Comparison of ENCODE assay signal across 20 cellular contexts in genomic region chr2:215997219-215997618, GRCh38. TPM values are rescaled to one million over a fixed set of nuclear protein-coding genes. Genes with fewer than 3 reads are reported as not detected.
DNase-seq lines count a peak whose midpoint lies in the region; ATAC-seq, FAIRE-seq and TF ChIP-seq lines count a peak whose summit lies in the region.
"Had no signal": no experiment of that assay in that cellular context is flagged by ENCODE, and none has a peak within 500 bp of the region (broad histone marks: within the 10 kb centered on the region; RNA-seq: fewer than 3 reads in every experiment).

No MANE protein-coding gene starts in this region.

- H4K20me1 ChIP-seq in BLaER1 treated with 17β-estradiol and CSF1 and Interleukin-3, amounts not matched to agents 10 nM and 100 nM: peaks cover 0 to 9% (median 0%) of the 10 kb centered on the region in 11 experiments; a peak in 1 of 22 replicates
- no peaks in the 10 kb centered on the region for H4K20me1 ChIP-seq in Loucy (ENCODE audit: insufficient read depth, low read length, poor library complexity, severe bottlenecking)
- H4K20me1 ChIP-seq in K562 (replicated peaks; ENCODE audit: control insufficient read depth, insufficient read depth, low read length): no peaks in the 10 kb centered on the region

- intact Hi-C loops in activated CD8-positive, alpha-beta T cell treated with anti-CD3 and anti-CD28 coated beads for 36 hours (cut with micrococcal nuclease): no loop called here
- intact Hi-C loops in K562 (cut with micrococcal nuclease) (no loop called here), A673 (cut with micrococcal nuclease; ENCODE audit: unreplicated experiment) (no loop called here)

- TF ChIP-seq RAD21 in K562 (CRISPR knock-in tag; conservative IDR thresholded peaks at IDR 0.05 in 1 of 2, IDR thresholded peaks at IDR 0.05 in 1 of 2): no peak

- H3K36me3 Mint-ChIP-seq in activated CD8-positive, alpha-beta T cell treated with anti-CD3 and anti-CD28 coated beads, Interleukin-2, amount 10 ng/mL, durations not matched to agents 7 days and 5 days (ENCODE audit: low read depth): peaks cover 32% of the 10 kb centered on the region
- H3K36me3 Mint-ChIP-seq in activated CD8-positive, alpha-beta T cell treated with anti-CD3 and anti-CD28 coated beads for 36 hours (ENCODE audit: low read depth): peaks cover 33% of the 10 kb centered on the region

- no peak overlapping the region for H3K9ac ChIP-seq in BLaER1 treated with 17β-estradiol and CSF1 and Interleukin-3, amounts not matched to agents 10 nM and 100 nM
- H3K9ac ChIP-seq in Loucy (ENCODE audit: low read depth, low read length, poor library complexity, severe bottlenecking) (no peak overlapping the region), K562 (ENCODE audit: insufficient read depth in 1 of 2, low read depth in 2 of 2, low read length in 2 of 2) (no peak overlapping the region), neuronal stem cell (ENCODE audit: low read depth, low read length, poor library complexity) (no peak overlapping the region)

- no peak overlapping the region for H2BK120ac ChIP-seq in neuronal stem cell (ENCODE audit: low read depth, low read length)

- peak overlapping the region; percentile 5 for H3K27ac Mint-ChIP-seq in activated CD8-positive, alpha-beta T cell treated with anti-CD3 and anti-CD28 coated beads, Interleukin-2, amount 10 ng/mL, durations not matched to agents 7 days and 5 days
- H3K27ac Mint-ChIP-seq in activated CD8-positive, alpha-beta T cell treated with anti-CD3 and anti-CD28 coated beads for 36 hours: no peak overlapping the region
- H3K27ac Mint-ChIP-seq: HFFc6 had no signal

- ATAC-seq in activated CD8-positive, alpha-beta T cell treated with anti-CD3 and anti-CD28 coated beads, Interleukin-2, amount 10 ng/mL, durations not matched to agents 7 days and 5 days: no peak
- no peak for ATAC-seq in activated CD8-positive, alpha-beta T cell treated with anti-CD3 and anti-CD28 coated beads for 36 hours
- no peak for ATAC-seq in K562

- H2AFZ ChIP-seq in Loucy (ENCODE audit: low read length) (no peak overlapping the region), K562 (ENCODE audit: low read depth, low read length) (no peak overlapping the region), neuronal stem cell (ENCODE audit: low read length) (no peak overlapping the region)

- peaks cover 0 to 4% (median 0%) of the 10 kb centered on the region in 11 experiments; a peak in 1 of 22 replicates for H3K9me3 ChIP-seq in BLaER1 treated with 17β-estradiol and CSF1 and Interleukin-3, amounts not matched to agents 10 nM and 100 nM (replicated peaks in 1 of 11)
- H3K9me3 ChIP-seq in Loucy (ENCODE audit: insufficient read depth, low read depth, low read length): no peaks in the 10 kb centered on the region
- no peaks in the 10 kb centered on the region for H3K9me3 ChIP-seq in K562 (replicated peaks; ENCODE audit: control insufficient read depth, insufficient read depth, low read depth, low read length)
- H3K9me3 ChIP-seq in neuronal stem cell (replicated peaks in 1 of 2; ENCODE audit: control insufficient read depth in 2 of 2, insufficient read depth in 1 of 2, low read depth in 1 of 2, low read length in 2 of 2): no peaks in the 10 kb centered on the region
- H3K9me3 ChIP-seq in A673 (ENCODE audit: low read depth, low read length, poor library complexity, severe bottlenecking): no peaks in the 10 kb centered on the region
- H3K9me3 ChIP-seq: Caco-2 had no signal

- no peak for TF ChIP-seq CTCF in activated CD8-positive, alpha-beta T cell treated with anti-CD3 and anti-CD28 coated beads for 36 hours (IDR thresholded peaks at IDR 0.05)
- no peak for TF ChIP-seq CTCF in Loucy (conservative IDR thresholded peaks at IDR 0.05; ENCODE audit: low read length)
- no peak for TF ChIP-seq CTCF in K562 (IDR thresholded peaks at IDR 0.05 in 2 of 3, conservative IDR thresholded peaks at IDR 0.05 in 1 of 3; ENCODE audit: insufficient read depth in 2 of 3, low read depth in 1 of 3, low read length in 3 of 3)
- TF ChIP-seq CTCF in A673 (conservative IDR thresholded peaks at IDR 0.05; ENCODE audit: low read depth, low read length): no peak

- no TSS peak for BruUV-seq in K562 (replicated peaks; lab: Mats Ljungman, UMichigan)
- BruUV-seq in A673 (replicated peaks; lab: Mats Ljungman, UMichigan): no TSS peak

- H3K4me1 Mint-ChIP-seq in activated CD8-positive, alpha-beta T cell treated with anti-CD3 and anti-CD28 coated beads, Interleukin-2, amount 10 ng/mL, durations not matched to agents 7 days and 5 days (ENCODE audit: low read depth): peaks cover 9% of the 10 kb centered on the region
- peaks cover 5% of the 10 kb centered on the region for H3K4me1 Mint-ChIP-seq in activated CD8-positive, alpha-beta T cell treated with anti-CD3 and anti-CD28 coated beads for 36 hours (ENCODE audit: low read depth)

- no peak overlapping the region for H2BK12ac ChIP-seq in neuronal stem cell (ENCODE audit: low read length)

- peak overlapping the region in 3 of 11 experiments; percentile 8 to 33 (median 29); a peak in 3 of 22 replicates for H3K27ac ChIP-seq in BLaER1 treated with 17β-estradiol and CSF1 and Interleukin-3, amounts not matched to agents 10 nM and 100 nM
- H3K27ac ChIP-seq in K562 (ENCODE audit: extremely low read depth, low read depth, low read length): no peak overlapping the region
- no peak overlapping the region for H3K27ac ChIP-seq in neuronal stem cell (replicated peaks; ENCODE audit: low read length)
- no peak overlapping the region for H3K27ac ChIP-seq in A673 (ENCODE audit: low read depth, low read length, poor library complexity, severe bottlenecking)

- H3F3A ChIP-seq in Loucy (ENCODE audit: low read depth): no peaks in the 10 kb centered on the region

- peaks cover 23 to 44% (median 40%) of the 10 kb centered on the region in 10 experiments for H3K4me1 ChIP-seq in BLaER1 treated with 17β-estradiol and CSF1 and Interleukin-3, amounts not matched to agents 10 nM and 100 nM
- H3K4me1 ChIP-seq in Loucy (ENCODE audit: insufficient read depth, low read length, poor library complexity, severe bottlenecking): peaks cover 46% of the 10 kb centered on the region
- H3K4me1 ChIP-seq in K562 (replicated peaks in 1 of 2; ENCODE audit: control insufficient read depth in 2 of 2, insufficient read depth in 2 of 2, low read length in 2 of 2): peaks cover 7 to 10% of the 10 kb centered on the region in 2 experiments; a peak in 3 of 5 replicates
- peaks cover 0 to 7% of the 10 kb centered on the region in 2 donors for H3K4me1 ChIP-seq in neuronal stem cell (ENCODE audit: control insufficient read depth in 2 of 2, insufficient read depth in 1 of 2, low read depth in 1 of 2, low read length in 2 of 2)
- no peaks in the 10 kb centered on the region for H3K4me1 ChIP-seq in A673 (ENCODE audit: insufficient read depth, low read length, poor library complexity, severe bottlenecking)
- H3K4me1 ChIP-seq: Caco-2 had no signal

- no peaks in the 10 kb centered on the region for H3K9me2 ChIP-seq in Loucy (replicated peaks; ENCODE audit: low read depth, low read length)

- H3K23ac ChIP-seq in neuronal stem cell (ENCODE audit: low read depth, low read length, poor library complexity): no peak overlapping the region

- no peaks in the 10 kb centered on the region for H3K27me3 ChIP-seq in BLaER1 treated with 17β-estradiol and CSF1 and Interleukin-3, amounts not matched to agents 10 nM and 100 nM
- H3K27me3 ChIP-seq in Loucy (ENCODE audit: insufficient read depth, low read length, poor library complexity, severe bottlenecking) (no peaks in the 10 kb centered on the region), K562 (ENCODE audit: control insufficient read depth in 2 of 2, insufficient read depth in 2 of 2, low read length in 2 of 2) (no peaks in the 10 kb centered on the region), neuronal stem cell (ENCODE audit: control insufficient read depth in 3 of 3, insufficient read depth in 3 of 3, low read depth in 1 of 3, low read length in 3 of 3) (no peaks in the 10 kb centered on the region), A673 (replicated peaks; ENCODE audit: insufficient read depth, low read depth, low read length, poor library complexity) (no peaks in the 10 kb centered on the region)

- DNase-seq in activated CD8-positive, alpha-beta T cell treated with anti-CD3 and anti-CD28 coated beads, Interleukin-2, amount 10 ng/mL, durations not matched to agents 7 days and 5 days: no peak
- DNase-seq in activated CD8-positive, alpha-beta T cell treated with anti-CD3 and anti-CD28 coated beads for 36 hours: no peak
- DNase-seq in K562 (ENCODE audit: extremely low read depth in 1 of 4, low spot score in 3 of 4): no peak
- no peak for DNase-seq in neuronal stem cell (ENCODE audit: low spot score)
- DNase-seq in KBM-7: no peak
- no peak for DNase-seq in A673 (ENCODE audit: low spot score)
- DNase-seq: 8988T; ACHN; C1 segment of cervical spinal cord; Caco-2; CD8-positive, alpha-beta memory T cell; DND-41; GDM1; HCEC 1CT; HFFc6 had no signal

- in situ Hi-C loops in K562 (cut with MboI): no loop called here
- in situ Hi-C loops in KBM-7 (cut with MboI; ENCODE audit: low pct_unique_long_range_greater_than_20kb, low sequenced_read_pairs): no loop called here

- no peak overlapping the region for H2AK5ac ChIP-seq in neuronal stem cell (ENCODE audit: low read depth, low read length)

- no peak overlapping the region for H2BK15ac ChIP-seq in neuronal stem cell (ENCODE audit: low read length)

- no peak overlapping the region for H3K18ac ChIP-seq in neuronal stem cell (ENCODE audit: low read length)

- no peak overlapping the region for H3K14ac ChIP-seq in neuronal stem cell (ENCODE audit: low read length)

- peak overlapping the region; percentile 12 to 86 (median 69); a peak in 20 of 22 replicates for H3K4me2 ChIP-seq in BLaER1 treated with 17β-estradiol and CSF1 and Interleukin-3, amounts not matched to agents 10 nM and 100 nM
- H3K4me2 ChIP-seq in Loucy (ENCODE audit: low read depth, low read length, poor library complexity, severe bottlenecking): peak overlapping the region; percentile 21
- no peak overlapping the region for H3K4me2 ChIP-seq in K562 (ENCODE audit: insufficient read depth, low read length)
- H3K4me2 ChIP-seq in neuronal stem cell (ENCODE audit: insufficient read depth, low read length, poor library complexity, severe bottlenecking): no peak overlapping the region

- H3K4me3 ChIP-seq in BLaER1 treated with 17β-estradiol and CSF1 and Interleukin-3, amounts not matched to agents 10 nM and 100 nM: no peak overlapping the region; a peak in 1 of 20 replicates
- H3K4me3 ChIP-seq in Loucy (ENCODE audit: low read length, poor library complexity, severe bottlenecking) (no peak overlapping the region), K562 (no peak overlapping the region), neuronal stem cell (ENCODE audit: low read length in 2 of 2) (no peak overlapping the region), A673 (ENCODE audit: low read depth, low read length, poor library complexity, severe bottlenecking) (no peak overlapping the region)

- WGBS in K562 (ENCODE audit: insufficient coverage, low coverage, missing lambda C conversion rate): 100% methylated on average over 1 of the region's 1 CpG
- WGBS in neuronal stem cell (ENCODE audit: extremely low coverage in 2 of 2, insufficient read length in 2 of 2, insufficient replicate concordance in 1 of 2), 2 donors: no CpG with 5 or more reads among the region's 1 CpG

- H3K36me3 ChIP-seq in BLaER1 treated with 17β-estradiol and CSF1 and Interleukin-3, amounts not matched to agents 10 nM and 100 nM: peaks cover 0 to 15% (median 4%) of the 10 kb centered on the region in 11 experiments; a peak in 5 of 22 replicates
- H3K36me3 ChIP-seq in Loucy (ENCODE audit: insufficient read depth, low read length) (peaks cover 32% of the 10 kb centered on the region; the same call in 1 of the 2 replicates), K562 (ENCODE audit: control insufficient read depth, insufficient read depth, low read length) (no peaks in the 10 kb centered on the region), neuronal stem cell (replicated peaks in 1 of 2; ENCODE audit: control insufficient read depth in 2 of 2, insufficient read depth in 2 of 2, low read length in 2 of 2) (peaks cover 3 to 7% of the 10 kb centered on the region in 2 donors), A673 (ENCODE audit: insufficient read depth, low read length, poor library complexity, severe bottlenecking) (peaks cover 6% of the 10 kb centered on the region)

- H3K27me3 Mint-ChIP-seq in activated CD8-positive, alpha-beta T cell treated with anti-CD3 and anti-CD28 coated beads, Interleukin-2, amount 10 ng/mL, durations not matched to agents 7 days and 5 days (ENCODE audit: low read depth): no peaks in the 10 kb centered on the region
- no peaks in the 10 kb centered on the region for H3K27me3 Mint-ChIP-seq in activated CD8-positive, alpha-beta T cell treated with anti-CD3 and anti-CD28 coated beads for 36 hours
- H3K27me3 Mint-ChIP-seq: CD8-positive, alpha-beta memory T cell had no signal

- POLR2A ChIA-PET in activated CD8-positive, alpha-beta T cell treated with anti-CD3 and anti-CD28 coated beads, Interleukin-2, amount 10 ng/mL, durations not matched to agents 7 days and 5 days (lab: Charles Lee): no interaction called here
- POLR2A ChIA-PET in activated CD8-positive, alpha-beta T cell treated with anti-CD3 and anti-CD28 coated beads for 36 hours (lab: Charles Lee): interaction anchor here (1.2 kb wide), 1 partner anchor 19 kb away, joined by 3 read pairs; no protein-coding TSS in a partner anchor
- POLR2A ChIA-PET in K562 (lab: Yijun Ruan, JAX): interaction anchor here (1.0 to 1.4 kb wide), 2 partner anchors 9 to 31 kb away, joined by 3 to 6 read pairs; no protein-coding TSS in a partner anchor
- POLR2A ChIA-PET in A673 (lab: Charles Lee; ENCODE audit: low non-redundant PET): no interaction called here

- H4K91ac ChIP-seq in neuronal stem cell (ENCODE audit: low read depth, low read length, poor library complexity): no peak overlapping the region

- no peak for TF ChIP-seq POLR2A in K562 (conservative IDR thresholded peaks at IDR 0.05)

- H4K8ac ChIP-seq in neuronal stem cell (ENCODE audit: low read depth, low read length): no peak overlapping the region

- H2BK5ac ChIP-seq in neuronal stem cell (ENCODE audit: low read length): no peak overlapping the region

- CTCF ChIA-PET in activated CD8-positive, alpha-beta T cell treated with anti-CD3 and anti-CD28 coated beads, Interleukin-2, amount 10 ng/mL, durations not matched to agents 7 days and 5 days (lab: Charles Lee): interaction anchor here (1.0 to 1.7 kb wide), 2 partner anchors 9 to 47 kb away, joined by 3 to 4 read pairs; no protein-coding TSS in a partner anchor
- CTCF ChIA-PET in activated CD8-positive, alpha-beta T cell treated with anti-CD3 and anti-CD28 coated beads for 36 hours (lab: Charles Lee): interaction anchor here (0.9 to 1.8 kb wide), 3 partner anchors 26 to 47 kb away, joined by 3 to 6 read pairs (median 4); no protein-coding TSS in a partner anchor
- CTCF ChIA-PET in K562 (lab: Yijun Ruan, JAX; ENCODE audit: low intra/inter-chr PET ratio) (no interaction called here), A673 (lab: Charles Lee) (no interaction called here)

- no peak for TF ChIP-seq EP300 in K562 (IDR thresholded peaks at IDR 0.05; ENCODE audit: low read length)

- H3K9me1 ChIP-seq in K562 (ENCODE audit: control insufficient read depth, insufficient read depth, low read length): no peaks in the 10 kb centered on the region

- H3K4me3 Mint-ChIP-seq in activated CD8-positive, alpha-beta T cell treated with anti-CD3 and anti-CD28 coated beads, Interleukin-2, amount 10 ng/mL, durations not matched to agents 7 days and 5 days: no peak overlapping the region
- no peak overlapping the region for H3K4me3 Mint-ChIP-seq in activated CD8-positive, alpha-beta T cell treated with anti-CD3 and anti-CD28 coated beads for 36 hours
- H3K4me3 Mint-ChIP-seq: CD8-positive, alpha-beta memory T cell; HFFc6 had no signal

- H3K79me2 ChIP-seq in Loucy (ENCODE audit: insufficient read depth, low read length): peaks cover 63% of the 10 kb centered on the region
- H3K79me2 ChIP-seq in K562 (ENCODE audit: control insufficient read depth, insufficient read depth, low read length): no peaks in the 10 kb centered on the region

- FAIRE-seq in K562 (lab: Jason Lieb, UNC): no peak
- FAIRE-seq: GM12892, GM19239, H1 had no signal

- no peaks in the 10 kb centered on the region for H3K79me1 ChIP-seq in neuronal stem cell (ENCODE audit: low read depth, low read length)

- no peaks in the 10 kb centered on the region for H3K9me3 Mint-ChIP-seq in activated CD8-positive, alpha-beta T cell treated with anti-CD3 and anti-CD28 coated beads, Interleukin-2, amount 10 ng/mL, durations not matched to agents 7 days and 5 days (ENCODE audit: insufficient read depth)
- H3K9me3 Mint-ChIP-seq in activated CD8-positive, alpha-beta T cell treated with anti-CD3 and anti-CD28 coated beads for 36 hours: no peaks in the 10 kb centered on the region
- H3K9me3 Mint-ChIP-seq: HFFc6 had no signal

- no peak overlapping the region for H3K4ac ChIP-seq in neuronal stem cell (ENCODE audit: low read length)

RNA-seq across cellular contexts. Expression of gene MREG, which starts 16.1 kb away (rescaled TPM):
- total RNA-seq in activated CD8-positive, alpha-beta T cell treated with anti-CD3 and anti-CD28 coated beads, Interleukin-2, amount 10 ng/mL, durations not matched to agents 7 days and 5 days: 10 to 100 TPM; 10.9 to 12.1 TPM
- total RNA-seq in activated CD8-positive, alpha-beta T cell treated with anti-CD3 and anti-CD28 coated beads for 36 hours: 10 to 100 TPM in 1 of 2 experiments, 1 to 10 TPM in 1; 8.0 to 10.9 TPM
- total RNA-seq in K562 (2011; cell fraction: chromatin; rRNA removed; ENCODE audit: low replicate concordance): 2.7 and 2.9 TPM in 2 replicates
- total RNA-seq in K562 (2011; cell fraction: nucleolus; rRNA removed): 1.4 and 2.0 TPM in 2 replicates
- 1.5 and 1.8 TPM in 2 replicates for total RNA-seq in K562 (2011; cell fraction: nucleoplasm; rRNA removed)
- total RNA-seq in K562 (2014; rRNA removed) (2.9 and 3.6 TPM in 2 replicates), K562 (2014; rRNA removed; fragmentation: Illumina TruSeq; extraction: Trizol) (2.3 and 2.8 TPM in 2 replicates), K562 (2015; rRNA removed; fragmentation: Illumina TruSeq; extraction: Trizol) (2.0 and 2.1 TPM in 2 replicates), K562 (2021) (3.5 and 3.8 TPM in 2 replicates), A673 (2021) (14.9 and 15.9 TPM in 2 replicates)
- polyA plus RNA-seq in K562 (2011; rRNA removed) (1.5 and 2.3 TPM in 2 replicates), K562 (2014; fragmentation: Illumina TruSeq; extraction: Trizol) (1.2 and 2.8 TPM in 2 replicates), K562 (2014; fragmentation: Nextera tagmentation; extraction: Ambion mirVana) (1 to 10 TPM in 1 of 2 experiments, under 1 TPM in 1; 0.77 to 1.0 TPM), K562 (2014; rRNA removed) (2.0 and 2.8 TPM in 2 replicates)
- polyA plus RNA-seq in K562 (2011; cell fraction: cytosol; rRNA removed): 0.63 and 1.3 TPM in 2 replicates
- polyA plus RNA-seq in K562 (2011; cell fraction: nucleus; rRNA removed): 1.9 and 2.2 TPM in 2 replicates
- 1.3 and 2.3 TPM in 2 replicates for polyA plus RNA-seq in K562 (2012)
- polyA minus RNA-seq in K562 (2011; rRNA and poly(A)+ RNA removed): 1.6 and 2.3 TPM in 2 replicates
- polyA minus RNA-seq in K562 (2011; cell fraction: cytosol; rRNA and poly(A)+ RNA removed): 1.4 and 1.5 TPM in 2 replicates
- polyA minus RNA-seq in K562 (2011; cell fraction: nucleus; rRNA and poly(A)+ RNA removed): 0.81 and 1.4 TPM in 2 replicates
- polyA plus RNA-seq in neuronal stem cell (2013, experiment 1 of 2): 5.0 TPM
- 5.1 TPM for polyA plus RNA-seq in neuronal stem cell (2013, experiment 2 of 2)

Comparison
In these comparisons a context has a peak if more than half of its experiments do, and no peak if none do; other contexts are left out.
1. POLR2A ChIA-PET loops: an anchor here in activated CD8-positive, alpha-beta T cell treated with anti-CD3 and anti-CD28 coated beads for 36 hours (1.2 kb wide) and K562 (1.0 to 1.4 kb wide); none called in activated CD8-positive, alpha-beta T cell treated with anti-CD3 and anti-CD28 coated beads, Interleukin-2, amount 10 ng/mL, durations not matched to agents 7 days and 5 days and A673.
2. H3K4me2 ChIP-seq: peak in BLaER1 treated with 17β-estradiol and CSF1 and Interleukin-3, amounts not matched to agents 10 nM and 100 nM (11 of 11) and Loucy (single experiment); none in K562 (single experiment) and neuronal stem cell (single experiment).
3. CTCF ChIA-PET loops: an anchor here in activated CD8-positive, alpha-beta T cell treated with anti-CD3 and anti-CD28 coated beads, Interleukin-2, amount 10 ng/mL, durations not matched to agents 7 days and 5 days (1.0 to 1.7 kb wide) and activated CD8-positive, alpha-beta T cell treated with anti-CD3 and anti-CD28 coated beads for 36 hours (0.9 to 1.8 kb wide); none called in K562 and A673.